19 cellular contexts compared by ENCODE assay signal in genomic region chr20:61320617-61321200, GRCh38.
A peak's percentile ranks its signal among the peaks of the same experiment; 100 is the strongest.
DNase-seq lines count a peak whose midpoint lies in the region; TF ChIP-seq lines count a peak whose summit lies in the region.
"Had no signal": no experiment of that assay in that cellular context is flagged by ENCODE, and none has a peak within 500 bp of the region (broad histone marks: within the 10 kb centered on the region; RNA-seq: fewer than 3 reads in every experiment).

No MANE protein-coding gene starts in this region.

- no peak overlapping the region for H2BK15ac ChIP-seq in neuronal stem cell (ENCODE audit: low read length)

- H3K14ac ChIP-seq in neuronal stem cell (ENCODE audit: low read length), result peak overlapping the region; percentile 15

- H3K4ac ChIP-seq in neuronal stem cell (ENCODE audit: low read length), result peak overlapping the region; percentile 41

- no peak overlapping the region for H4K8ac ChIP-seq in neuronal stem cell (ENCODE audit: low read depth, low read length)

- H2AK5ac ChIP-seq in neuronal stem cell (ENCODE audit: low read depth, low read length), result peak overlapping the region; percentile 80

- no peak overlapping the region for H3K4me3 Mint-ChIP-seq in chondrocyte (ENCODE audit: unreplicated experiment)
- H3K4me3 Mint-ChIP-seq: B cell, H9 had no signal

- H3K4me1 ChIP-seq in neuronal stem cell (ENCODE audit: control insufficient read depth in 2 of 2, insufficient read depth in 1 of 2, low read depth in 1 of 2, low read length in 2 of 2) (peaks cover 0 to 5% of the 10 kb centered on the region in 2 donors), tibial nerve (no peaks in the 10 kb centered on the region)

- H3K4me2 ChIP-seq in neuronal stem cell (ENCODE audit: insufficient read depth, low read length, poor library complexity, severe bottlenecking), result no peak overlapping the region

- H3K27me3 ChIP-seq in neuronal stem cell (ENCODE audit: control insufficient read depth in 3 of 3, insufficient read depth in 3 of 3, low read depth in 1 of 3, low read length in 3 of 3) (no peaks in the 10 kb centered on the region), tibial nerve (no peaks in the 10 kb centered on the region)

- H2BK12ac ChIP-seq in neuronal stem cell (ENCODE audit: low read length), result no peak overlapping the region

- TF ChIP-seq CTCF in chondrocyte (IDR thresholded peaks at IDR 0.05), result no peak
- TF ChIP-seq CTCF in tibial nerve (IDR thresholded peaks at IDR 0.05), result no peak

- no peak for TF ChIP-seq EP300 in tibial nerve (IDR thresholded peaks at IDR 0.05)

- H2BK120ac ChIP-seq in neuronal stem cell (ENCODE audit: low read depth, low read length), result no peak overlapping the region

- H3K27ac ChIP-seq in neuronal stem cell (replicated peaks; ENCODE audit: low read length) (no peak overlapping the region), tibial nerve (no peak overlapping the region)
- H3K27ac ChIP-seq: 22Rv1 had no signal

- no peaks in the 10 kb centered on the region for H3K9me3 Mint-ChIP-seq in chondrocyte (ENCODE audit: low read depth)
- H3K9me3 Mint-ChIP-seq: H9 had no signal

- TF ChIP-seq POLR2A in tibial nerve (IDR thresholded peaks at IDR 0.05), result no peak

- no CpG with 5 or more reads among the region's 16 CpGs for whole genome bisulfite sequencing in neuronal stem cell (ENCODE audit: extremely low coverage in 2 of 2, insufficient read length in 2 of 2, insufficient replicate concordance in 1 of 2), 2 donors
- 66 to 75% methylated on average over 16 of the region's 16 CpGs for WGBS in tibial nerve, 2 donors

- no peaks in the 10 kb centered on the region for H3K79me1 ChIP-seq in neuronal stem cell (ENCODE audit: low read depth, low read length)

- peak overlapping the region; percentile 49 for H3K27ac Mint-ChIP-seq in chondrocyte (ENCODE audit: unreplicated experiment)
- H3K27ac Mint-ChIP-seq: B cell, H9 had no signal

- no peak overlapping the region for H4K91ac ChIP-seq in neuronal stem cell (ENCODE audit: low read depth, low read length, poor library complexity)

- no peak overlapping the region for H3K9ac ChIP-seq in neuronal stem cell (ENCODE audit: low read depth, low read length, poor library complexity)

- no peaks in the 10 kb centered on the region for H3K9me3 ChIP-seq in neuronal stem cell (replicated peaks in 1 of 2; ENCODE audit: control insufficient read depth in 2 of 2, insufficient read depth in 1 of 2, low read depth in 1 of 2, low read length in 2 of 2)
- H3K9me3 ChIP-seq in tibial nerve, result no peaks in the 10 kb centered on the region

- H2AFZ ChIP-seq in neuronal stem cell (ENCODE audit: low read length), result no peak overlapping the region

- peak overlapping the region; percentile 10 for H3K23ac ChIP-seq in neuronal stem cell (ENCODE audit: low read depth, low read length, poor library complexity)

- no peaks in the 10 kb centered on the region for H3K36me3 ChIP-seq in neuronal stem cell (replicated peaks in 1 of 2; ENCODE audit: control insufficient read depth in 2 of 2, insufficient read depth in 2 of 2, low read length in 2 of 2)
- no peaks in the 10 kb centered on the region for H3K36me3 ChIP-seq in tibial nerve

- H2BK5ac ChIP-seq in neuronal stem cell (ENCODE audit: low read length), result no peak overlapping the region

- H3K4me1 Mint-ChIP-seq in chondrocyte (ENCODE audit: low read depth), result no peaks in the 10 kb centered on the region
- H3K4me1 Mint-ChIP-seq: B cell had no signal

- no peaks in the 10 kb centered on the region for H3K36me3 Mint-ChIP-seq in chondrocyte (ENCODE audit: low read depth)

- no peaks in the 10 kb centered on the region for H3K27me3 Mint-ChIP-seq in chondrocyte (ENCODE audit: low read depth)
- H3K27me3 Mint-ChIP-seq: B cell had no signal

- peak overlapping the region; percentile 84 for H3K18ac ChIP-seq in neuronal stem cell (ENCODE audit: low read length)

- DNase-seq in NCI-H748 (lab: John Stamatoyannopoulos, UW; ENCODE audit: unreplicated experiment) (peak; percentile 45), NCI-H748 treated with DMSO at 0.1 percent for 48 hours (lab: John Stamatoyannopoulos, UW) (no peak), chondrocyte (ENCODE audit: low spot score) (no peak), neuronal stem cell (ENCODE audit: low spot score) (no peak), NCI-H1092 treated with DMSO at 0.1 percent for 48 hours (lab: John Stamatoyannopoulos, UW) (no peak), NCI-H2196 treated with DMSO at 0.1 percent for 48 hours (lab: John Stamatoyannopoulos, UW; ENCODE audit: unreplicated experiment) (no peak), tibial nerve (ENCODE audit: low spot score in 2 of 2) (no peak)
- DNase-seq: Calu3, H9, KBM-7, MV-4-11, NCI-H1105 treated with DMSO at 0.1 percent for 48 hours, NCI-H2029, NCI-H2227 treated with DMSO at 0.1 percent for 48 hours, NCI-H774, PC-3, SHP77 had no signal

- no peak overlapping the region for H3K4me3 ChIP-seq in neuronal stem cell (ENCODE audit: low read length in 2 of 2)
- no peak overlapping the region for H3K4me3 ChIP-seq in tibial nerve
